ENCODE assay signal across 12 cellular contexts in the genomic region with DNA sequence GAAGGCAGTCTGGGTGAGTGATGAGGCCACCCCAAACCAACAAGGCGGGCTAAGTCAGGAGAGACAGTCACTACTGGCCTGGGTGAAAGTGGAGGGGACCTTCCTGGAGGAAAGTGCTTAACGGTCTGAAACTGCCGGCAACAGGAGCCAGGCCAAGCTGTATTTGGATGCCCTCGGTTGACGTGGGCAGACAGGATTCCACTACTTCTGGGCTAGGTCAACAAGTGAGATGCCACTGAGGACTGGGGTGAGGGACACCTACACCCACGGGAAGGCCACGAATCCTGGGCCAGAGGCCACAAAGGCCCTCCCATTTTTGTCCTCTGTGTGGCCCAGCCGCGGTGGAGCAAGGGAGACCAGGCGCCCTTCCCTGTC. TPM values are rescaled to one million over a fixed set of nuclear protein-coding genes. Genes with fewer than 3 reads are reported as not detected.
DNase-seq lines count a peak whose midpoint lies in the region; ATAC-seq, FAIRE-seq and TF ChIP-seq lines count a peak whose summit lies in the region.
"Had no signal": no experiment of that assay in that cellular context is flagged by ENCODE, and none has a peak within 500 bp of the region (broad histone marks: within the 10 kb centered on the region; RNA-seq: fewer than 3 reads in every experiment).

No MANE protein-coding gene starts in this region.

- H3K4me1 Mint-ChIP-seq in H9, result peaks cover 4 to 10% of the 10 kb centered on the region in 2 experiments

- TF ChIP-seq POLR2A in body of pancreas (IDR thresholded peaks at IDR 0.05) (no peak), GM12891 (IDR thresholded peaks at IDR 0.05; ENCODE audit: low read depth, low read length) (no peak), adrenal gland (IDR thresholded peaks at IDR 0.05) (no peak)

- ATAC-seq in body of pancreas, result peak; percentile 5

- H3K27ac ChIP-seq in H9 (ENCODE audit: insufficient read length, low read depth, low read length) (no peak overlapping the region), body of pancreas (no peak overlapping the region), liver (ENCODE audit: low read depth in 1 of 2, low read length in 2 of 2) (peak overlapping the region in 1 of 2 donors; percentile 56), skeletal muscle tissue (ENCODE audit: low read depth, low read length) (no peak overlapping the region), adrenal gland (no peak overlapping the region)
- H3K27ac ChIP-seq: brain microvascular endothelial cell, epithelial cell of prostate, HL-60 had no signal

- no peaks in the 10 kb centered on the region for H3K79me2 ChIP-seq in H9 (ENCODE audit: insufficient read depth, low read length)

- DNase-seq in H9, result no peak
- no peak for DNase-seq in body of pancreas
- no peak for DNase-seq in GM12891 (ENCODE audit: insufficient read length, low spot score)
- no peak for DNase-seq in stimulated activated CD4-positive, alpha-beta T cell treated with anti-CD3 and anti-CD28 coated beads, Interleukin-2, amount 100 ng/mL, for 24 hours
- DNase-seq in adrenal gland, result no peak
- DNase-seq: brain microvascular endothelial cell; MV-4-11; stimulated activated CD8-positive, alpha-beta memory T cell treated with anti-CD3 and anti-CD28 coated beads, Interleukin-4, amount 100 ng/mL, for 48 hours had no signal

- H2BK5ac ChIP-seq in H9 (ENCODE audit: insufficient read length, low read length), result no peak overlapping the region

- no peaks in the 10 kb centered on the region; a peak in 1 of 5 replicates for H3K9me3 Mint-ChIP-seq in H9

- H3K36me3 ChIP-seq in body of pancreas (replicated peaks in 1 of 2; ENCODE audit: insufficient read depth in 1 of 2, low read depth in 2 of 2) (no peaks in the 10 kb centered on the region), liver (ENCODE audit: control insufficient read depth in 4 of 4, insufficient read depth in 3 of 4, low read depth in 1 of 4, low read length in 3 of 4) (no peaks in the 10 kb centered on the region), skeletal muscle tissue (ENCODE audit: control insufficient read depth in 3 of 3, insufficient read depth in 3 of 3, low read length in 3 of 3) (no peaks in the 10 kb centered on the region), adrenal gland (replicated peaks in 1 of 2) (no peaks in the 10 kb centered on the region)
- H3K36me3 ChIP-seq: brain microvascular endothelial cell had no signal

- H2AK5ac ChIP-seq in H9 (ENCODE audit: insufficient read length, low read length), result no peak overlapping the region

- H4K8ac ChIP-seq in H9 (replicated peaks; ENCODE audit: insufficient read length, low read depth, low read length), result no peak overlapping the region

- no peak overlapping the region for H3K27ac Mint-ChIP-seq in H9

- TF ChIP-seq CTCF in H9 (conservative IDR thresholded peaks at IDR 0.05) (no peak), body of pancreas (IDR thresholded peaks at IDR 0.05) (no peak), liver (IDR thresholded peaks at IDR 0.05; ENCODE audit: low read depth, low read length, missing input control) (no peak), adrenal gland (IDR thresholded peaks at IDR 0.05) (no peak)

- no peak for FAIRE-seq in GM12891 (lab: Jason Lieb, UNC)

- peaks cover 3% of the 10 kb centered on the region for H3K23me2 ChIP-seq in H9 (ENCODE audit: insufficient read length, low read depth, low read length, poor library complexity, severe bottlenecking)

- H3K4ac ChIP-seq in H9 (ENCODE audit: low read depth, low read length), result no peak overlapping the region

- no CpG with 5 or more reads among the region's 10 CpGs for WGBS in H9 (ENCODE audit: extremely low coverage, insufficient read length, low lambda C conversion rate)
- WGBS in body of pancreas, 2 donors, result 52 to 74% methylated on average over 3 to 10 of the region's 10 CpGs
- 21% methylated on average over 10 of the region's 10 CpGs for WGBS in liver
- 64 to 76% (median 68%) methylated on average over 5 to 10 of the region's 10 CpGs for WGBS in adrenal gland, 4 donors

- H2AFZ ChIP-seq in H9 (ENCODE audit: low read length), result no peak overlapping the region

- H3K4me1 ChIP-seq in H9 (ENCODE audit: insufficient read depth, low read length) (no peaks in the 10 kb centered on the region), body of pancreas (peaks cover 19% of the 10 kb centered on the region), liver (ENCODE audit: control insufficient read depth in 4 of 4, insufficient read depth in 4 of 4, low read length in 3 of 4) (peaks cover 26 to 50% (median 38%) of the 10 kb centered on the region in 4 donors), skeletal muscle tissue (ENCODE audit: control insufficient read depth in 3 of 3, insufficient read depth in 3 of 3, low read length in 3 of 3) (peaks cover 19 to 30% (median 22%) of the 10 kb centered on the region in 3 donors), adrenal gland (replicated peaks in 1 of 2) (peaks cover 0 to 11% of the 10 kb centered on the region in 2 donors)

- peak overlapping the region; percentile 32 for H3K4me2 ChIP-seq in H9 (ENCODE audit: insufficient read depth, insufficient read length, low read length)

- intact Hi-C loops in body of pancreas (cut with DNase I), result no loop called here
- intact Hi-C loops in adrenal gland (cut with DNase I), result no loop called here

- no peaks in the 10 kb centered on the region for H3K79me1 ChIP-seq in H9 (ENCODE audit: insufficient read depth, low read depth, low read length, poor library complexity, severe bottlenecking)

- no peak overlapping the region for H3T11ph ChIP-seq in H9 (ENCODE audit: low read length)

- no peak for TF ChIP-seq RAD21 in liver (IDR thresholded peaks at IDR 0.05)

- no peak overlapping the region for H4K91ac ChIP-seq in H9 (ENCODE audit: insufficient read length, low read depth, low read length)

- H2BK15ac ChIP-seq in H9 (ENCODE audit: low read depth, low read length), result no peak overlapping the region

- H2BK12ac ChIP-seq in H9 (ENCODE audit: insufficient read length, low read depth, low read length), result no peak overlapping the region

- H3K56ac ChIP-seq in H9 (ENCODE audit: insufficient read length, low read depth, low read length), result no peak overlapping the region

- H3K27me3 ChIP-seq in H9 (ENCODE audit: insufficient read depth, low read length) (peaks cover 7% of the 10 kb centered on the region; the same call in 1 of the 2 replicates), body of pancreas (no peaks in the 10 kb centered on the region), liver (ENCODE audit: control insufficient read depth in 4 of 4, insufficient read depth in 4 of 4, low read length in 3 of 4) (no peaks in the 10 kb centered on the region), skeletal muscle tissue (ENCODE audit: control insufficient read depth in 3 of 3, insufficient read depth in 3 of 3, low read length in 3 of 3) (no peaks in the 10 kb centered on the region), adrenal gland (no peaks in the 10 kb centered on the region)
- H3K27me3 ChIP-seq: brain microvascular endothelial cell had no signal

- no peak overlapping the region for H3K23ac ChIP-seq in H9 (ENCODE audit: insufficient read length, low read depth, low read length)

- peaks cover 0 to 1% (median 0%) of the 10 kb centered on the region in 3 experiments; a peak in 2 of 7 replicates for H3K36me3 Mint-ChIP-seq in H9 (ENCODE audit: insufficient read depth in 1 of 3, low read depth in 3 of 3)

- no peak overlapping the region for H3K18ac ChIP-seq in H9 (ENCODE audit: insufficient read length, low read depth, low read length)

- H3K14ac ChIP-seq in H9 (ENCODE audit: insufficient read depth, low read length), result no peak overlapping the region

- H2BK120ac ChIP-seq in H9 (ENCODE audit: low read depth, low read length, poor library complexity, severe bottlenecking), result no peak overlapping the region

- H3K4me3 ChIP-seq in body of pancreas, result no peak overlapping the region
- H3K4me3 ChIP-seq in liver (ENCODE audit: low read depth in 1 of 3, low read length in 3 of 3), result no peak overlapping the region
- peak overlapping the region in 2 of 3 donors; percentile 12 to 29 for H3K4me3 ChIP-seq in skeletal muscle tissue (ENCODE audit: low read length in 3 of 3)
- peak overlapping the region in 1 of 4 donors; percentile 13 for H3K4me3 ChIP-seq in adrenal gland

- no peak overlapping the region for H2BK20ac ChIP-seq in H9 (ENCODE audit: low read depth, low read length, poor library complexity, severe bottlenecking)

- H4K5ac ChIP-seq in H9 (ENCODE audit: insufficient read length, low read depth, low read length), result no peak overlapping the region

- H3K9me3 ChIP-seq in H9 (ENCODE audit: control insufficient read depth, low read depth, low read length), result no peaks in the 10 kb centered on the region
- H3K9me3 ChIP-seq in body of pancreas, result no peaks in the 10 kb centered on the region
- H3K9me3 ChIP-seq in liver (ENCODE audit: control insufficient read depth in 4 of 4, low read length in 3 of 4), result no peaks in the 10 kb centered on the region
- H3K9me3 ChIP-seq in skeletal muscle tissue (ENCODE audit: control insufficient read depth in 3 of 3, low read length in 3 of 3), result no peaks in the 10 kb centered on the region
- H3K9me3 ChIP-seq in adrenal gland (replicated peaks in 1 of 3), result no peaks in the 10 kb centered on the region

- peak overlapping the region; percentile 5 to 28; a peak in 4 of 5 replicates for H3K4me3 Mint-ChIP-seq in H9

- H3K9ac ChIP-seq in H9 (ENCODE audit: extremely low read depth, insufficient read length, low read length), result no peak overlapping the region
- H3K9ac ChIP-seq in liver (ENCODE audit: low read depth in 1 of 2, low read length in 2 of 2), result no peak overlapping the region
- peak overlapping the region in 1 of 3 donors; percentile 40 for H3K9ac ChIP-seq in skeletal muscle tissue (ENCODE audit: low read depth in 1 of 3, low read length in 3 of 3)

- peaks cover 47% of the 10 kb centered on the region for H3K27me3 Mint-ChIP-seq in H9 (ENCODE audit: low read depth)

- H4K20me1 ChIP-seq in H9 (ENCODE audit: control insufficient read depth, insufficient read depth, insufficient read length), result no peaks in the 10 kb centered on the region

RNA-seq across cellular contexts. Expression of a gene that starts 12.3 kb away (rescaled TPM):
- total RNA-seq in H9 (2021) (0.90 and 0.97 TPM in 2 replicates), body of pancreas (1 to 10 TPM in 1 of 2 donors, under 1 TPM in 1; 0.52 to 3.0 TPM), liver (1 to 10 TPM in 1 of 2 donors, under 1 TPM in 1; 0.14 to 1.7 TPM), skeletal muscle tissue (1.0 TPM), adrenal gland (1 to 10 TPM in 3 of 8 donors, under 1 TPM in 5; under 0.01 to 1.6 (median 0.49) TPM)
- polyA plus RNA-seq in liver (under 1 TPM; 0.12 to 0.19 TPM), adrenal gland (1 to 10 TPM in 2 of 3 donors, under 1 TPM in 1; 0.42 to 6.8 (median 2.8) TPM)
- polyA plus RNA-seq in GM12891 (2012; ENCODE audit: low read depth, missing spikeins), result 0.08 TPM

RNA-seq across cellular contexts. Expression of a gene that starts 42.9 kb away (rescaled TPM):
- total RNA-seq in H9 (2021) (3.7 and 6.3 TPM in 2 replicates), body of pancreas (10 to 100 TPM; 17.4 to 18.1 TPM), liver (1 to 10 TPM in 1 of 2 donors, under 1 TPM in 1; 0.33 to 3.2 TPM), skeletal muscle tissue (1.6 TPM), adrenal gland (1 to 10 TPM in 5 of 8 donors, under 1 TPM in 3; 0.35 to 6.9 (median 3.3) TPM)
- polyA plus RNA-seq in liver (1 to 10 TPM; 1.4 to 3.6 TPM), adrenal gland (10 to 100 TPM in 2 of 3 donors, 1 to 10 TPM in 1; 4.8 to 26.4 (median 23.7) TPM)
- 1.4 TPM for polyA plus RNA-seq in GM12891 (2012; ENCODE audit: low read depth, missing spikeins)

RNA-seq across cellular contexts. Expression of a gene that starts 53.6 kb away (rescaled TPM):
- total RNA-seq in H9 (2021) (13.3 and 14.3 TPM in 2 replicates), body of pancreas (10 to 100 TPM in 1 of 2 donors, 1 to 10 TPM in 1; 2.0 to 13.0 TPM), liver (1 to 10 TPM in 1 of 2 donors, under 1 TPM in 1; 0.75 to 4.9 TPM), skeletal muscle tissue (1.0 TPM), adrenal gland (10 to 100 TPM in 6 of 8 donors, 1 to 10 TPM in 2; 6.8 to 20.6 (median 13.2) TPM)
- polyA plus RNA-seq in liver (1 to 10 TPM; 5.9 TPM), adrenal gland (10 to 100 TPM in 2 of 3 donors, 1 to 10 TPM in 1; 4.2 to 18.1 (median 13.8) TPM)
- polyA plus RNA-seq in GM12891 (2012; ENCODE audit: low read depth, missing spikeins), result 3.8 TPM

Comparison
In these comparisons a context has a peak if more than half of its experiments do, and no peak if none do; other contexts are left out.
1. H3K4me3 ChIP-seq: peak in skeletal muscle tissue (2 of 3); none in body of pancreas (0 of 2) and liver (0 of 3).